In genomic region chr1:226223786-226224244, GRCh38 we compare ENCODE assay signal across 9 cellular contexts. TPM values are rescaled to one million over a fixed set of nuclear protein-coding genes. Genes with fewer than 3 reads are reported as not detected.
DNase-seq lines count a peak whose midpoint lies in the region; ATAC-seq and TF ChIP-seq lines count a peak whose summit lies in the region.
"Had no signal": no experiment of that assay in that cellular context is flagged by ENCODE, and none has a peak within 500 bp of the region (broad histone marks: within the 10 kb centered on the region; RNA-seq: fewer than 3 reads in every experiment).

No MANE protein-coding gene starts in this region.

- intact Hi-C loops in sciatic nerve (cut with DNase I) = no loop called here

- in situ Hi-C loops in GM13976 (cut with MboI; ENCODE audit: low sequenced_read_pairs, unreplicated experiment) = no loop called here

- peak overlapping the region; percentile 23 for H2AFZ ChIP-seq in OCI-LY3 (ENCODE audit: low read depth, low read length)

- no peaks in the 10 kb centered on the region for H3K9me3 Mint-ChIP-seq in nephron progenitor cell

- H3K36me3 Mint-ChIP-seq in nephron progenitor cell (ENCODE audit: low read depth) = peaks cover 7% of the 10 kb centered on the region

- peaks cover 5% of the 10 kb centered on the region for H3K27me3 Mint-ChIP-seq in nephron progenitor cell (ENCODE audit: low read depth, poor library complexity)

- H3K4me2 ChIP-seq in OCI-LY3 (ENCODE audit: low read length) = peak overlapping the region; percentile 77

- H3K9ac ChIP-seq in OCI-LY3 (ENCODE audit: low read length) = peak overlapping the region; percentile 49

- H3K4me1 ChIP-seq in OCI-LY3 (ENCODE audit: low read length) = peaks cover 3% of the 10 kb centered on the region

- CTCF ChIA-PET in AG04449 (lab: Yijun Ruan, JAX) = interaction anchor here (1.8 kb wide), 1 partner anchor 98 kb away, joined by 5 read pairs; no protein-coding TSS in a partner anchor

- no peaks in the 10 kb centered on the region for H3K9me3 ChIP-seq in OCI-LY3 (ENCODE audit: insufficient read depth, low read length)

- TF ChIP-seq CTCF in AG04449 (IDR thresholded peaks at IDR 0.05; ENCODE audit: insufficient read depth, low read length, missing control alignments) = peak; percentile 11
- TF ChIP-seq CTCF in GM13976 (IDR thresholded peaks at IDR 0.05; ENCODE audit: borderline replicate concordance, control extremely low read depth, extremely low read depth, insufficient read depth, missing control alignments) = peak; percentile 30
- peak; percentile 32; the same call in 1 of the 2 replicates for TF ChIP-seq CTCF in OCI-LY3 (IDR thresholded peaks at IDR 0.05; ENCODE audit: low read depth, low read length)
- TF ChIP-seq CTCF in nephron progenitor cell (IDR thresholded peaks at IDR 0.05) = no peak

- H3K4me3 ChIP-seq in AG04449 (ENCODE audit: low read depth, low read length) = peak overlapping the region; percentile 56
- peak overlapping the region; percentile 83 for H3K4me3 ChIP-seq in OCI-LY3 (ENCODE audit: low read length)

- peaks cover 32% of the 10 kb centered on the region for H3K4me1 Mint-ChIP-seq in nephron progenitor cell

- H4K20me1 ChIP-seq in OCI-LY3 (ENCODE audit: insufficient read depth, low read length) = no peaks in the 10 kb centered on the region

- peak overlapping the region; percentile 87 for H3K4me3 Mint-ChIP-seq in nephron progenitor cell

- no peak overlapping the region for H3K27ac Mint-ChIP-seq in nephron progenitor cell

- peaks cover 3% of the 10 kb centered on the region for H3K36me3 ChIP-seq in OCI-LY3 (replicated peaks; ENCODE audit: low read depth, low read length)

- no peak overlapping the region for H3K27ac ChIP-seq in OCI-LY3 (ENCODE audit: low read length)

- H3K79me2 ChIP-seq in OCI-LY3 (ENCODE audit: low read length) = no peaks in the 10 kb centered on the region

- POLR2A ChIA-PET in AG04449 (lab: Yijun Ruan, JAX) = no interaction called here

- no peaks in the 10 kb centered on the region for H3K27me3 ChIP-seq in OCI-LY3 (ENCODE audit: low read depth, low read length)

- DNase-seq in AG04449 (ENCODE audit: low read depth, low spot score) = no peak
- peak; percentile 77 for DNase-seq in GM13976 (ENCODE audit: low spot score)
- peak; percentile 75 for DNase-seq in ecto neural progenitor cell (ENCODE audit: low spot score)
- peak; percentile 62 for DNase-seq in nephron progenitor cell
- DNase-seq in AG08395 (ENCODE audit: low spot score) = no peak
- no peak for DNase-seq in sciatic nerve (ENCODE audit: low spot score)

- ATAC-seq in HG02798 (IDR thresholded peaks at IDR 0.05; ENCODE audit: poor library complexity, unreplicated experiment) (peak; percentile 78), sciatic nerve (no peak)

RNA-seq across cellular contexts. Expression of gene MIXL1, which starts 0.4 kb away (rescaled TPM):
- not detected for total RNA-seq in sciatic nerve
- total RNA-seq: LHCN-M2 had no signal

RNA-seq across cellular contexts. Expression of gene ACBD3, which starts 37.3 kb away (rescaled TPM):
- total RNA-seq in sciatic nerve = 49.8 TPM

Comparison
In these comparisons a context has a peak if more than half of its experiments do, and no peak if none do; other contexts are left out.
1. DNase-seq: peak in GM13976 (single experiment), ecto neural progenitor cell (single experiment) and nephron progenitor cell (single experiment); none in AG04449 (single experiment), AG08395 (single experiment) and sciatic nerve (single experiment).